In genomic region chr20:1327241-1327653, GRCh38 we compare ENCODE assay signal across 8 cellular contexts. TPM values are rescaled to one million over a fixed set of nuclear protein-coding genes. Genes with fewer than 3 reads are reported as not detected.
DNase-seq lines count a peak whose midpoint lies in the region; ATAC-seq and TF ChIP-seq lines count a peak whose summit lies in the region.

No MANE protein-coding gene starts in this region.

- H3K9me2 ChIP-seq in OCI-LY1 (ENCODE audit: low read depth, low read length) = no peaks in the 10 kb centered on the region

- no peak for TF ChIP-seq CTCF in OCI-LY1 (IDR thresholded peaks at IDR 0.05; ENCODE audit: low read length)

- H3F3A ChIP-seq in OCI-LY1 (ENCODE audit: insufficient read depth, low read length) = no peaks in the 10 kb centered on the region

- H3K4me1 ChIP-seq in BLaER1 (peaks cover 75% of the 10 kb centered on the region), OCI-LY1 (ENCODE audit: insufficient read depth, low read length, severe bottlenecking) (peaks cover 57% of the 10 kb centered on the region)

- H3K27ac ChIP-seq in BLaER1 (no peak overlapping the region), OCI-LY1 (ENCODE audit: low read depth, low read length, poor library complexity, severe bottlenecking) (no peak overlapping the region)

- ATAC-seq in HG03520 (IDR thresholded peaks at IDR 0.05; ENCODE audit: unreplicated experiment) (no peak), HG02885 (IDR thresholded peaks at IDR 0.05; ENCODE audit: poor library complexity, unreplicated experiment) (no peak)

- in situ Hi-C loops in ACHN (cut with HindIII; ENCODE audit: low pct_ligation_motif_present, low pct_unique_long_range_greater_than_20kb, low sequenced_read_pairs) = no loop called here

- H2AFZ ChIP-seq in OCI-LY1 (ENCODE audit: low read length) = no peak overlapping the region

- H3K36me3 ChIP-seq in BLaER1 = peaks cover 28% of the 10 kb centered on the region
- H3K36me3 ChIP-seq in OCI-LY1 (ENCODE audit: insufficient read depth, low read length) = peaks cover 21% of the 10 kb centered on the region

- peaks cover 53% of the 10 kb centered on the region for H4K20me1 ChIP-seq in BLaER1
- H4K20me1 ChIP-seq in OCI-LY1 (ENCODE audit: insufficient read depth, low read length) = no peaks in the 10 kb centered on the region

- peaks cover 29% of the 10 kb centered on the region for H3K79me2 ChIP-seq in OCI-LY1 (ENCODE audit: insufficient read depth, low read length)

- no peaks in the 10 kb centered on the region for H3K27me3 ChIP-seq in BLaER1
- H3K27me3 ChIP-seq in OCI-LY1 (ENCODE audit: insufficient read depth, low read length) = no peaks in the 10 kb centered on the region

- no peaks in the 10 kb centered on the region for H3K9me3 ChIP-seq in BLaER1
- H3K9me3 ChIP-seq in OCI-LY1 (ENCODE audit: low read length) = no peaks in the 10 kb centered on the region

- no peak overlapping the region for H3K4me3 ChIP-seq in BLaER1
- H3K4me3 ChIP-seq in OCI-LY1 (ENCODE audit: low read depth, low read length, poor library complexity, severe bottlenecking) = no peak overlapping the region

- H3K4me2 ChIP-seq in BLaER1 (peak overlapping the region; percentile 90), OCI-LY1 (ENCODE audit: low read length) (peak overlapping the region; percentile 88; the same call in 1 of the 2 replicates)

- no peak overlapping the region for H3K9ac ChIP-seq in BLaER1
- H3K9ac ChIP-seq in OCI-LY1 (ENCODE audit: low read length) = no peak overlapping the region

- DNase-seq in dermis blood vessel endothelial cell (peak; percentile 53), myocyte (ENCODE audit: low read depth) (peak; percentile 28), ACHN (no peak), NCI-H2171 (lab: John Stamatoyannopoulos, UW) (no peak)

RNA-seq across cellular contexts. Expression of gene SDCBP2, which starts 1.7 kb away (rescaled TPM):
- total RNA-seq in dermis blood vessel endothelial cell = 4.6 and 6.0 TPM in 2 replicates
- 1.8 and 4.0 TPM in 2 replicates for total RNA-seq in myocyte
- polyA plus RNA-seq in myocyte (2012) = 2.7 TPM

Comparison
In these comparisons a context has a peak if more than half of its experiments do, and no peak if none do; other contexts are left out.
1. DNase-seq: peak in dermis blood vessel endothelial cell (single experiment) and myocyte (single experiment); none in ACHN (single experiment) and NCI-H2171 (single experiment).